Comparison of ENCODE assay signal across 8 cellular contexts in the genomic region with DNA sequence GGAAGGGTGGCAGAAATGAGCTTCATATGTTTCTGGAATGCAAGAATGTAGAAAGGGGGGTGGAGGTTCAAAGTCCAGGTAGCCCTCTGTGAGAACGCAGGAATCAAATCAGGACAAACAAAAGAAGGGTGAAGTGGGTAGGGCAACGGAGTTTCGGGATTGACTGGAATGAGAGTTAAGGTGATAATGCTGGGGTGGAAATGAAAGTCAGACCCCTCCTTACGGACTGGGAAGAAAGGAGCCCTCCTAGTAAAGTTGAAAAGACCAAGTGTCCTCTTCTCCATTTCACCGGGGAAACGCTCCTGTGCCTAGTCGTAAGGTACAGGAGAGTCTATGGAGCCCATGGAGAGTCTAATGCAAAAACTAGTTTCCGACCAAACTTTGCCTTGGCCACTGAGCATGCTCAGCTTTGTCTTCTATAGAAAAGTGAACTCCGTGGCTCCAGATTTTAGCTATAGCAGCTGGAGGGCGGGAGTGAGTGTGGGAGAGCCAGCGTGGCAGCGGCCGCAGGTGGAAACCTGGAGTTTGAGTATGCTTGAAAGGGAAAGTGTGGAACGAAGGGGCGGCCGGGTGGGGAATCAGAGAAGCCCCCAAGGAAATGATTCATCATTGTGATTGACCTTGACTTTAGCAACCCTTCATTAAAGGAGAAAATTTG. TPM values are rescaled to one million over a fixed set of nuclear protein-coding genes. Genes with fewer than 3 reads are reported as not detected.
DNase-seq lines count a peak whose midpoint lies in the region; ATAC-seq, FAIRE-seq and TF ChIP-seq lines count a peak whose summit lies in the region.

No MANE protein-coding gene starts in this region.

- no peak for FAIRE-seq in urothelium cell line (lab: Jason Lieb, UNC)

- peaks cover 32% of the 10 kb centered on the region for H3K4me1 Mint-ChIP-seq in activated T-cell treated with anti-CD3 and anti-CD28 coated beads, Interleukin-2, amount 50 U/mL, for 24 hours (ENCODE audit: low read depth)
- peaks cover 21 to 28% of the 10 kb centered on the region in 2 donors for H3K4me1 Mint-ChIP-seq in natural killer cell treated with Interleukin-12 subunit alpha and Interleukin-12 subunit beta and Interleukin-15 and Interleukin-18, amount 100 ng/mL, for 72 hours (ENCODE audit: low read depth in 2 of 2)

- DNase-seq in GM13976 (ENCODE audit: low spot score): peak; percentile 49
- peak; percentile 91 for DNase-seq in NCI-H82 (lab: John Stamatoyannopoulos, UW)
- DNase-seq in activated T-cell treated with anti-CD3 and anti-CD28 coated beads, Interleukin-2, amount 50 U/mL, for 24 hours: peak; percentile 52
- DNase-seq in fibroblast of peridontal ligament (ENCODE audit: extremely low read depth): peak; percentile 51
- DNase-seq in natural killer cell treated with Interleukin-12 subunit alpha and Interleukin-12 subunit beta and Interleukin-15 and Interleukin-18, amount 100 ng/mL, for 72 hours (ENCODE audit: low spot score): no peak
- DNase-seq in urothelium cell line (ENCODE audit: low spot score): peak; percentile 62

- in situ Hi-C loops in GM13976 (cut with MboI; ENCODE audit: low sequenced_read_pairs, unreplicated experiment): no loop called here

- ATAC-seq in HG03432 (IDR thresholded peaks at IDR 0.05; ENCODE audit: unreplicated experiment) (peak; percentile 20), GM21737 (IDR thresholded peaks at IDR 0.05; ENCODE audit: unreplicated experiment) (no peak)
- no peak for ATAC-seq in natural killer cell treated with Interleukin-12 subunit alpha and Interleukin-12 subunit beta and Interleukin-15 and Interleukin-18, amount 100 ng/mL, for 72 hours

- H3K4me3 Mint-ChIP-seq in activated T-cell treated with anti-CD3 and anti-CD28 coated beads, Interleukin-2, amount 50 U/mL, for 24 hours: peak overlapping the region; percentile 91
- peak overlapping the region; percentile 97 for H3K4me3 Mint-ChIP-seq in natural killer cell treated with Interleukin-12 subunit alpha and Interleukin-12 subunit beta and Interleukin-15 and Interleukin-18, amount 100 ng/mL, for 72 hours

- H3K27me3 Mint-ChIP-seq in activated T-cell treated with anti-CD3 and anti-CD28 coated beads, Interleukin-2, amount 50 U/mL, for 24 hours: peaks cover 54% of the 10 kb centered on the region
- peaks cover 26 to 27% of the 10 kb centered on the region in 2 donors for H3K27me3 Mint-ChIP-seq in natural killer cell treated with Interleukin-12 subunit alpha and Interleukin-12 subunit beta and Interleukin-15 and Interleukin-18, amount 100 ng/mL, for 72 hours

- H3K27ac Mint-ChIP-seq in activated T-cell treated with anti-CD3 and anti-CD28 coated beads, Interleukin-2, amount 50 U/mL, for 24 hours: peak overlapping the region; percentile 50
- peak overlapping the region; percentile 20 to 49 for H3K27ac Mint-ChIP-seq in natural killer cell treated with Interleukin-12 subunit alpha and Interleukin-12 subunit beta and Interleukin-15 and Interleukin-18, amount 100 ng/mL, for 72 hours

- H3K36me3 Mint-ChIP-seq in activated T-cell treated with anti-CD3 and anti-CD28 coated beads, Interleukin-2, amount 50 U/mL, for 24 hours (ENCODE audit: low read depth): peaks cover 6% of the 10 kb centered on the region
- peaks cover 6% of the 10 kb centered on the region for H3K36me3 Mint-ChIP-seq in natural killer cell treated with Interleukin-12 subunit alpha and Interleukin-12 subunit beta and Interleukin-15 and Interleukin-18, amount 100 ng/mL, for 72 hours

- no peak for TF ChIP-seq CTCF in GM13976 (IDR thresholded peaks at IDR 0.05; ENCODE audit: borderline replicate concordance, control extremely low read depth, extremely low read depth, insufficient read depth, missing control alignments)

- H3K9me3 Mint-ChIP-seq in activated T-cell treated with anti-CD3 and anti-CD28 coated beads, Interleukin-2, amount 50 U/mL, for 24 hours: peaks cover 5% of the 10 kb centered on the region
- H3K9me3 Mint-ChIP-seq in natural killer cell treated with Interleukin-12 subunit alpha and Interleukin-12 subunit beta and Interleukin-15 and Interleukin-18, amount 100 ng/mL, for 72 hours: peaks cover 3% of the 10 kb centered on the region

RNA-seq across cellular contexts. Expression of gene LRRC1, which starts 1.4 kb away (rescaled TPM):
- 1 to 10 TPM in 1 of 2 donors, under 1 TPM in 1; 1.00 to 3.0 TPM for total RNA-seq in natural killer cell treated with Interleukin-12 subunit alpha and Interleukin-12 subunit beta and Interleukin-15 and Interleukin-18, amount 100 ng/mL, for 72 hours
